In genomic region chr12:110564471-110564991, GRCh38 we compare ENCODE assay signal across 13 cellular contexts. TPM values are rescaled to one million over a fixed set of nuclear protein-coding genes. Genes with fewer than 3 reads are reported as not detected.
DNase-seq lines count a peak whose midpoint lies in the region; ATAC-seq, FAIRE-seq and TF ChIP-seq lines count a peak whose summit lies in the region.
"Had no signal": no experiment of that assay in that cellular context is flagged by ENCODE, and none has a peak within 500 bp of the region (broad histone marks: within the 10 kb centered on the region; RNA-seq: fewer than 3 reads in every experiment).

No MANE protein-coding gene starts in this region.

- intact Hi-C loops in left ventricle myocardium superior (cut with micrococcal nuclease), result no loop called here
- intact Hi-C loops in gastrocnemius medialis (cut with DNase I; ENCODE audit: low total_unique reads), result no loop called here

- no peaks in the 10 kb centered on the region for H3K36me3 ChIP-seq in gastrocnemius medialis

- DNase-seq in GM19239 (ENCODE audit: insufficient read length, low spot score), result no peak
- DNase-seq in left ventricle myocardium superior, result no peak
- no peak for DNase-seq in gastrocnemius medialis
- no peak for DNase-seq in cerebellar nuclear complex (lab: John Stamatoyannopoulos, UW)
- DNase-seq in DMS 273 treated with DMSO at 0.1 percent for 48 hours (lab: John Stamatoyannopoulos, UW), result no peak
- no peak for DNase-seq in DMS 273 (lab: John Stamatoyannopoulos, UW; ENCODE audit: unreplicated experiment)
- DNase-seq: activated T-cell treated with anti-CD3 and anti-CD28 coated beads, Interleukin-2, amount 50 U/mL, for 1 hour; Calu3; nephron progenitor cell; stimulated activated naive CD8-positive, alpha-beta T cell treated with anti-CD3 and anti-CD28 coated beads, Interleukin-15, Interleukin-2, amounts not matched to agents 100 U/mL and 50 U/mL, for 24 hours; T1000 had no signal

- no peaks in the 10 kb centered on the region for H3K27me3 Mint-ChIP-seq in activated T-helper 17 cell treated with anti-CD3 and anti-CD28 coated beads, Interleukin-2, amount 50 U/mL, for 72 hours

- peak overlapping the region; percentile 49 for H3K4me3 Mint-ChIP-seq in activated T-helper 17 cell treated with anti-CD3 and anti-CD28 coated beads, Interleukin-2, amount 50 U/mL, for 72 hours
- H3K4me3 Mint-ChIP-seq: nephron progenitor cell had no signal

- peak; percentile 21 for FAIRE-seq in GM19239 (lab: Jason Lieb, UNC)

- H3K9me3 Mint-ChIP-seq in activated T-helper 17 cell treated with anti-CD3 and anti-CD28 coated beads, Interleukin-2, amount 50 U/mL, for 72 hours, result no peaks in the 10 kb centered on the region

- TF ChIP-seq CTCF in gastrocnemius medialis (IDR thresholded peaks at IDR 0.05 in 4 of 5, conservative IDR thresholded peaks at IDR 0.05 in 1 of 5), result no peak

- H3K4me1 Mint-ChIP-seq in activated T-helper 17 cell treated with anti-CD3 and anti-CD28 coated beads, Interleukin-2, amount 50 U/mL, for 72 hours, result peaks cover 39% of the 10 kb centered on the region

- no peak for TF ChIP-seq POLR2A in gastrocnemius medialis (IDR thresholded peaks at IDR 0.05)

- peaks cover 1% of the 10 kb centered on the region for H3K36me3 Mint-ChIP-seq in activated T-helper 17 cell treated with anti-CD3 and anti-CD28 coated beads, Interleukin-2, amount 50 U/mL, for 72 hours (ENCODE audit: low read depth)

- no peaks in the 10 kb centered on the region for H3K9me3 ChIP-seq in gastrocnemius medialis

- H3K4me3 ChIP-seq in gastrocnemius medialis, result peak overlapping the region in 1 of 4 donors; percentile 2

- peak overlapping the region; percentile 67 for H3K27ac Mint-ChIP-seq in activated T-helper 17 cell treated with anti-CD3 and anti-CD28 coated beads, Interleukin-2, amount 50 U/mL, for 72 hours

- no peak for ATAC-seq in activated T-helper 17 cell treated with anti-CD3 and anti-CD28 coated beads, Interleukin-2, amount 50 U/mL, for 72 hours (replicated peaks)
- ATAC-seq in left ventricle myocardium superior (peak; percentile 60), gastrocnemius medialis (peak; percentile 37 to 58), GM21367 (IDR thresholded peaks at IDR 0.05; ENCODE audit: unreplicated experiment) (no peak)

- peak overlapping the region; percentile 72 to 95 (median 88) for H3K27ac ChIP-seq in gastrocnemius medialis

- no peaks in the 10 kb centered on the region for H3K27me3 ChIP-seq in gastrocnemius medialis

- in situ Hi-C loops in gastrocnemius medialis (cut with MboI; ENCODE audit: low sequenced_read_pairs in 4 of 4), result no loop called here

- peaks cover 82 to 85% of the 10 kb centered on the region in 2 donors for H3K4me1 ChIP-seq in gastrocnemius medialis

RNA-seq across cellular contexts. Expression of gene PPTC7, which starts 18.6 kb away (rescaled TPM):
- total RNA-seq in activated T-helper 17 cell treated with anti-CD3 and anti-CD28 coated beads, Interleukin-2, amount 50 U/mL, for 72 hours, result 10 to 100 TPM; 31.4 to 36.7 TPM
- total RNA-seq in left ventricle myocardium superior (124 TPM), gastrocnemius medialis (10 to 100 TPM; 27.6 to 85.8 (median 58.4) TPM)

RNA-seq across cellular contexts. Expression of gene TCTN1, which starts 49.4 kb away (rescaled TPM):
- 1 to 10 TPM; 3.5 to 6.4 TPM for total RNA-seq in activated T-helper 17 cell treated with anti-CD3 and anti-CD28 coated beads, Interleukin-2, amount 50 U/mL, for 72 hours
- total RNA-seq in left ventricle myocardium superior (25.5 TPM), gastrocnemius medialis (10 to 100 TPM in 3 of 4 donors, 1 to 10 TPM in 1; 4.7 to 30.8 (median 22.7) TPM)

Comparison
In these comparisons a context has a peak if more than half of its experiments do, and no peak if none do; other contexts are left out.
1. ATAC-seq: peak in left ventricle myocardium superior (single experiment) and gastrocnemius medialis (2 of 2); none in activated T-helper 17 cell treated with anti-CD3 and anti-CD28 coated beads, Interleukin-2, amount 50 U/mL, for 72 hours (single experiment) and GM21367 (single experiment).